ENCODE assay signal across 9 cellular contexts in genomic region chr4:2813446-2814405, GRCh38. TPM values are rescaled to one million over a fixed set of nuclear protein-coding genes. Genes with fewer than 3 reads are reported as not detected.
A peak's percentile ranks its signal among the peaks of the same experiment; 100 is the strongest.
DNase-seq lines count a peak whose midpoint lies in the region; ATAC-seq, FAIRE-seq and TF ChIP-seq lines count a peak whose summit lies in the region.
"Had no signal": no experiment of that assay in that cellular context is flagged by ENCODE, and none has a peak within 500 bp of the region (broad histone marks: within the 10 kb centered on the region; RNA-seq: fewer than 3 reads in every experiment).

No MANE protein-coding gene starts in this region.

- CTCF ChIA-PET in OCI-LY7 (lab: Charles Lee; ENCODE audit: unreplicated experiment): interaction anchor here (0.6 kb wide), 1 partner anchor 14 kb away, joined by 5 read pairs; no protein-coding TSS in a partner anchor

- no peaks in the 10 kb centered on the region for H4K20me1 ChIP-seq in OCI-LY7 (ENCODE audit: insufficient read depth, low read length)

- POLR2A ChIA-PET in OCI-LY7 (lab: Charles Lee): interaction anchor here (0.6 to 1.0 kb wide), 5 partner anchors 18 to 386 kb away, joined by 3 to 4 read pairs (median 3); no protein-coding TSS in a partner anchor

- H3K27me3 ChIP-seq in H7 (ENCODE audit: control insufficient read depth, insufficient read depth, low read length): no peaks in the 10 kb centered on the region; the same call in 1 of the 2 replicates
- H3K27me3 ChIP-seq: ovary had no signal

- H3K4me3 ChIP-seq in OCI-LY7 (ENCODE audit: low read depth, low read length, poor library complexity, severe bottlenecking): peak overlapping the region; percentile 67
- H3K4me3 ChIP-seq in epithelial cell of proximal tubule (ENCODE audit: low read depth, low read length): peak overlapping the region; percentile 60
- H3K4me3 ChIP-seq in skin epidermis: peak overlapping the region; percentile 23 to 47 (median 43)
- no peak overlapping the region for H3K4me3 ChIP-seq in H7 (ENCODE audit: insufficient read depth, low read depth, low read length)

- peak; percentile 87 for FAIRE-seq in GM12891 (lab: Jason Lieb, UNC)

- TF ChIP-seq CTCF in OCI-LY7 (conservative IDR thresholded peaks at IDR 0.05; ENCODE audit: low read length) (no peak), epithelial cell of proximal tubule (conservative IDR thresholded peaks at IDR 0.05; ENCODE audit: low read depth, low read length) (no peak)

- H3K36me3 ChIP-seq in OCI-LY7 (ENCODE audit: insufficient read depth, low read length): no peaks in the 10 kb centered on the region
- H3K36me3 ChIP-seq in H7 (replicated peaks; ENCODE audit: control insufficient read depth, insufficient read depth, low read length): no peaks in the 10 kb centered on the region
- H3K36me3 ChIP-seq: ovary had no signal

- peaks cover 39% of the 10 kb centered on the region for H3K4me1 ChIP-seq in OCI-LY7 (ENCODE audit: insufficient read depth, low read length, poor library complexity, severe bottlenecking)

- no peaks in the 10 kb centered on the region for H3K79me2 ChIP-seq in OCI-LY7 (ENCODE audit: insufficient read depth, low read depth, low read length)

- no peak for ATAC-seq in GM18909 (IDR thresholded peaks at IDR 0.05; ENCODE audit: poor library complexity, unreplicated experiment)

- H3K4me2 ChIP-seq in OCI-LY7 (ENCODE audit: low read length): peak overlapping the region; percentile 78

- no TSS peak for BruUV-seq in OCI-LY7 (replicated peaks; lab: Mats Ljungman, UMichigan)

- no peaks in the 10 kb centered on the region for H3K9me3 ChIP-seq in OCI-LY7 (ENCODE audit: low read length)
- H3K9me3 ChIP-seq: ovary had no signal

- no peak for TF ChIP-seq POLR2A in GM12891 (IDR thresholded peaks at IDR 0.05; ENCODE audit: low read depth, low read length)

- intact Hi-C loops in OCI-LY7 (cut with micrococcal nuclease; ENCODE audit: unreplicated experiment): loop anchor here (2.0 kb wide), 1 partner anchor 27 kb away; no protein-coding TSS in a partner anchor

- H2AFZ ChIP-seq in OCI-LY7 (ENCODE audit: low read length): no peak overlapping the region

- H3K27ac ChIP-seq in OCI-LY7 (ENCODE audit: low read depth, low read length, poor library complexity, severe bottlenecking) (no peak overlapping the region), skin epidermis (peak overlapping the region in 19 of 21 experiments; percentile 13 to 99 (median 88))

- no peaks in the 10 kb centered on the region for H3K9me2 ChIP-seq in OCI-LY7 (ENCODE audit: insufficient read depth, low read length)

- DNase-seq in GM12891 (ENCODE audit: insufficient read length, low spot score) (no peak), OCI-LY7 (ENCODE audit: low spot score) (no peak), epithelial cell of proximal tubule (ENCODE audit: low read depth) (no peak), NCI-H1694 treated with DMSO at 0.1 percent for 48 hours (lab: John Stamatoyannopoulos, UW) (no peak), H7 (no peak)
- DNase-seq: NCI-H1436 treated with DMSO at 0.1 percent for 48 hours, ovary had no signal

TF ChIP-seq in GM12891, 5 proteins besides CTCF, POLR2A, EP300 and RAD21:
- TF ChIP-seq PAX5 (IDR thresholded peaks at IDR 0.05; ENCODE audit: insufficient read depth, low read length, severe bottlenecking) (no peak), POU2F2 (IDR thresholded peaks at IDR 0.05; ENCODE audit: low read depth, low read length) (peak; percentile 80), TAF1 (IDR thresholded peaks at IDR 0.05; ENCODE audit: low read depth, low read length) (no peak), POLR2AphosphoS5 (IDR thresholded peaks at IDR 0.05; ENCODE audit: low read depth, low read length) (no peak)

RNA-seq across cellular contexts. Expression of gene SH3BP2, which starts 20.8 kb away (rescaled TPM):
- polyA plus RNA-seq in GM12891 (2012; ENCODE audit: low read depth, missing spikeins): 26.2 TPM
- total RNA-seq in OCI-LY7 (2014; rRNA removed; shearing (Covaris generic)): 6.9 and 10.9 TPM in 2 replicates
- total RNA-seq in OCI-LY7 (2022): 23.8 and 31.6 TPM in 2 replicates
- 32.3 and 53.3 TPM in 2 replicates for total RNA-seq in epithelial cell of proximal tubule
- total RNA-seq in H7 (2014; rRNA removed; shearing (Covaris generic)): 20.4 and 35.5 TPM in 2 replicates

RNA-seq across cellular contexts. Expression of gene ADD1, which starts 29.9 kb away (rescaled TPM):
- 112 TPM for polyA plus RNA-seq in GM12891 (2012; ENCODE audit: low read depth, missing spikeins)
- total RNA-seq in OCI-LY7 (2014; rRNA removed; shearing (Covaris generic)): 77.1 and 85.3 TPM in 2 replicates
- total RNA-seq in OCI-LY7 (2022) (108 TPM in 2 replicates), epithelial cell of proximal tubule (153 and 222 TPM in 2 replicates)
- 201 and 224 TPM in 2 replicates for total RNA-seq in H7 (2014; rRNA removed; shearing (Covaris generic))

RNA-seq across cellular contexts. Expression of gene TNIP2, which starts 57.6 kb away (rescaled TPM):
- 40.6 TPM for polyA plus RNA-seq in GM12891 (2012; ENCODE audit: low read depth, missing spikeins)
- 32.1 TPM in 2 replicates for total RNA-seq in OCI-LY7 (2014; rRNA removed; shearing (Covaris generic))
- total RNA-seq in OCI-LY7 (2022) (26.2 and 28.3 TPM in 2 replicates), epithelial cell of proximal tubule (76.7 and 77.4 TPM in 2 replicates)
- total RNA-seq in H7 (2014; rRNA removed; shearing (Covaris generic)): 44.6 and 51.3 TPM in 2 replicates
